ENCODE assay signal across 22 cellular contexts in genomic region chr13:21287331-21287907, GRCh38.
"Had no signal": no experiment of that assay in that cellular context is flagged by ENCODE, and none has a peak within 500 bp of the region (broad histone marks: within the 10 kb centered on the region; RNA-seq: fewer than 3 reads in every experiment).

No MANE protein-coding gene starts in this region.

- H3K36me3 Mint-ChIP-seq: T-cell had no signal

- H3K4me1 Mint-ChIP-seq: T-cell had no signal

- H3K4me3 Mint-ChIP-seq: T-cell had no signal

- ATAC-seq: HepG2, T-cell had no signal

- H3K9me3 ChIP-seq: SK-N-SH had no signal

- DNase-seq: IMR-90, Karpas-422, KG1, MG63, NCI-H1092 treated with DMSO at 0.1 percent for 48 hours, NCI-H1436, NCI-H187, NCI-H2029, NCI-H2081 treated with DMSO at 0.1 percent for 48 hours, NCI-H2171, NCI-H226, NCI-H446, NCI-H510A, NCI-H524 treated with DMSO at 0.1 percent for 48 hours, NCI-H69, NCI-H774, RPMI8226, SHP77, SK-N-SH, SW 1271, T-cell had no signal

- H3K4me3 ChIP-seq: MG63 had no signal

- H3K27ac Mint-ChIP-seq: T-cell had no signal

- H3K36me3 ChIP-seq: MG63 had no signal

- H3K9me3 Mint-ChIP-seq: T-cell had no signal
